Comparison of ENCODE assay signal across 13 cellular contexts in the genomic region with DNA sequence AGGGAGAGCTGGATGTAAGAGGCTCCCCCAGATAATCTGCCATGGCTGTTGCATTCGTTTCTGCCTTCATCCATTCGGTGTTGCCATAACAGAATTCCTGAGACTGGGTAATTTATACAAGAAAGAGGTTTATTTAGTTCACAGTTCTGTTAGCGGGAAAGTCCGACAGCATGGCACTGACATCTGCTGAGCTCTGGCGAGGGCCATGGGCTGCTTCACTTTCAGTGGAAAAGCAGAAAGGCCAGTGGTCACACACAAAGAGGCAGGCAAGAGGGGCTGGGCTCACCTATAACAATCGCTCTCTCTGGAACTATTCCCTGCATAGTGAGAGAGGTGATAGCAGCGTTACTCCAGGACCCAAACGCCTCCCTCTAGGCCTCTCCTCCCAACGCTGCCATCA.
"Had no signal": no experiment of that assay in that cellular context is flagged by ENCODE, and none has a peak within 500 bp of the region (broad histone marks: within the 10 kb centered on the region; RNA-seq: fewer than 3 reads in every experiment).

No MANE protein-coding gene starts in this region.

- H3K4me3 Mint-ChIP-seq: activated CD8-positive, alpha-beta memory T cell treated with anti-CD3 and anti-CD28 coated beads, Interleukin-2, amount 10 ng/mL, durations not matched to agents 7 days and 5 days; memory B cell; nephron; WTC11 had no signal

- H3K9me3 Mint-ChIP-seq: memory B cell had no signal

- H3K4me3 ChIP-seq: cardiac muscle cell, esophagus squamous epithelium, prostate gland, stomach had no signal

- H3K9me3 ChIP-seq: esophagus squamous epithelium, prostate gland, SK-N-SH, stomach had no signal

- H3K27me3 ChIP-seq: cardiac muscle cell, esophagus squamous epithelium, stomach had no signal

- H3K27ac ChIP-seq: cardiac muscle cell, esophagus squamous epithelium, prostate gland, stomach had no signal

- H3K27me3 Mint-ChIP-seq: activated CD8-positive, alpha-beta memory T cell treated with anti-CD3 and anti-CD28 coated beads, Interleukin-2, amount 10 ng/mL, durations not matched to agents 7 days and 5 days; T-helper 17 cell had no signal

- H3K27ac Mint-ChIP-seq: activated CD8-positive, alpha-beta memory T cell treated with anti-CD3 and anti-CD28 coated beads, Interleukin-2, amount 10 ng/mL, durations not matched to agents 7 days and 5 days; memory B cell; nephron; WTC11 had no signal

- ATAC-seq: activated CD8-positive, alpha-beta memory T cell treated with anti-CD3 and anti-CD28 coated beads, Interleukin-2, amount 10 ng/mL, durations not matched to agents 7 days and 5 days; T-helper 17 cell; WTC11 had no signal

- H3K36me3 Mint-ChIP-seq: memory B cell had no signal

- DNase-seq: activated CD8-positive, alpha-beta memory T cell treated with anti-CD3 and anti-CD28 coated beads, Interleukin-2, amount 10 ng/mL, durations not matched to agents 7 days and 5 days; esophagus squamous epithelium; head of caudate nucleus; occipital lobe; SK-N-SH; stimulated activated CD4-positive, alpha-beta T cell treated with anti-CD3 and anti-CD28 coated beads, Interleukin-2, amount 100 ng/mL, for 48 hours; stomach; T-helper 17 cell had no signal

- H3K4me1 Mint-ChIP-seq: memory B cell had no signal
